In genomic region chr17:79923974-79924638, GRCh38 we compare ENCODE assay signal across 9 cellular contexts.
DNase-seq lines count a peak whose midpoint lies in the region; ATAC-seq and TF ChIP-seq lines count a peak whose summit lies in the region.
"Had no signal": no experiment of that assay in that cellular context is flagged by ENCODE, and none has a peak within 500 bp of the region (broad histone marks: within the 10 kb centered on the region; RNA-seq: fewer than 3 reads in every experiment).

No MANE protein-coding gene starts in this region.

- TF ChIP-seq CTCF in GM12865 (IDR thresholded peaks at IDR 0.05; ENCODE audit: insufficient read depth, low read depth, low read length, missing control alignments), result peak; percentile 59
- TF ChIP-seq CTCF in choroid plexus epithelial cell (conservative IDR thresholded peaks at IDR 0.05; ENCODE audit: low read depth, low read length), result peak; percentile 67

- H3K4me3 ChIP-seq in GM12865 (ENCODE audit: low read depth, low read length) (no peak overlapping the region), choroid plexus epithelial cell (ENCODE audit: low read depth, low read length) (no peak overlapping the region)
- H3K4me3 ChIP-seq: adrenal gland had no signal

- ATAC-seq in GM21367 (IDR thresholded peaks at IDR 0.05; ENCODE audit: unreplicated experiment) (no peak), HG02610 (IDR thresholded peaks at IDR 0.05; ENCODE audit: unreplicated experiment) (no peak)

- DNase-seq in 8988T (peak; percentile 88), GM12865 (ENCODE audit: low read depth) (peak; percentile 49), RPMI8226 (peak; percentile 70), choroid plexus epithelial cell (ENCODE audit: low read depth) (peak; percentile 48), nucleus accumbens (lab: John Stamatoyannopoulos, UW) (peak in 31 of 56 donors; percentile 7 to 78 (median 32)), hepatic stellate cell (ENCODE audit: low spot score) (no peak)
